Comparison of ENCODE assay signal across 19 cellular contexts in genomic region chr3:49198161-49198560, GRCh38. TPM values are rescaled to one million over a fixed set of nuclear protein-coding genes. Genes with fewer than 3 reads are reported as not detected.
A peak's percentile ranks its signal among the peaks of the same experiment; 100 is the strongest.
DNase-seq lines count a peak whose midpoint lies in the region; ATAC-seq and TF ChIP-seq lines count a peak whose summit lies in the region.
"Had no signal": no experiment of that assay in that cellular context is flagged by ENCODE, and none has a peak within 500 bp of the region (broad histone marks: within the 10 kb centered on the region; RNA-seq: fewer than 3 reads in every experiment).

No MANE protein-coding gene starts in this region.

- H3K4me3 Mint-ChIP-seq in GM23338: no peak overlapping the region
- H3K4me3 Mint-ChIP-seq: B cell, IgD-negative memory B cell had no signal

- H3K36me3 Mint-ChIP-seq in GM23338 (ENCODE audit: low read depth): no peaks in the 10 kb centered on the region

- no peak for TF ChIP-seq POLR2A in heart left ventricle (IDR thresholded peaks at IDR 0.05)

- H3K4ac ChIP-seq in neuronal stem cell (ENCODE audit: low read length): no peak overlapping the region

- no peaks in the 10 kb centered on the region for H3K79me1 ChIP-seq in neuronal stem cell (ENCODE audit: low read depth, low read length)

- H4K8ac ChIP-seq in neuronal stem cell (ENCODE audit: low read depth, low read length): no peak overlapping the region

- no peaks in the 10 kb centered on the region for H3K9me2 ChIP-seq in GM23338 (ENCODE audit: insufficient read depth)

- 81 to 84% (median 83%) methylated on average over 3 of the region's 3 CpGs for WGBS in heart left ventricle, 4 donors
- no CpG with 5 or more reads among the region's 3 CpGs for WGBS in neuronal stem cell (ENCODE audit: extremely low coverage in 2 of 2, insufficient read length in 2 of 2, insufficient replicate concordance in 1 of 2), 2 donors

- intact Hi-C loops in left ventricle myocardium inferior (cut with micrococcal nuclease): no loop called here
- intact Hi-C loops in heart left ventricle (cut with DNase I): loop anchor here in 1 of 10 donors (2.0 kb wide), 1 partner anchor 79 kb away; the partner anchor contains the start of gene C3orf62

- no peak for ATAC-seq in heart left ventricle
- ATAC-seq in HG03159 (IDR thresholded peaks at IDR 0.05; ENCODE audit: unreplicated experiment): no peak
- ATAC-seq in GM23338: no peak
- ATAC-seq: HCT116, Panc1 had no signal

- no peak overlapping the region for H3K14ac ChIP-seq in neuronal stem cell (ENCODE audit: low read length)

- H3K9me3 Mint-ChIP-seq in GM23338: peaks cover 11% of the 10 kb centered on the region

- H4K20me1 ChIP-seq in GM23338 (replicated peaks; ENCODE audit: insufficient read depth): no peaks in the 10 kb centered on the region

- no peak for DNase-seq in left ventricle myocardium inferior
- no peak for DNase-seq in heart left ventricle
- DNase-seq in adipocyte (ENCODE audit: low read depth): no peak
- DNase-seq in neuronal stem cell (ENCODE audit: low spot score): no peak
- DNase-seq in GM23338 (ENCODE audit: low spot score): no peak
- DNase-seq in GDM1 (lab: John Stamatoyannopoulos, UW): no peak
- DNase-seq: EL, GOT3, MV-4-11, NCI-H1105 treated with DMSO at 0.1 percent for 48 hours, NCI-H2029 treated with DMSO at 0.1 percent for 48 hours, NCI-H226, NCI-H510A treated with DMSO at 0.1 percent for 48 hours, NCI-H748 treated with DMSO at 0.1 percent for 48 hours had no signal

- H3K4me2 ChIP-seq in neuronal stem cell (ENCODE audit: insufficient read depth, low read length, poor library complexity, severe bottlenecking): no peak overlapping the region
- no peak overlapping the region for H3K4me2 ChIP-seq in GM23338

- peak overlapping the region; percentile 5 for H2BK5ac ChIP-seq in neuronal stem cell (ENCODE audit: low read length)

- H3K4me3 ChIP-seq in left ventricle myocardium inferior (no peak overlapping the region), heart left ventricle (no peak overlapping the region), adipocyte (ENCODE audit: low read length) (no peak overlapping the region), neuronal stem cell (ENCODE audit: low read length in 2 of 2) (no peak overlapping the region), GM23338 (no peak overlapping the region)

- H3K4me1 Mint-ChIP-seq in GM23338: no peaks in the 10 kb centered on the region
- H3K4me1 Mint-ChIP-seq: B cell had no signal

- H3K27me3 Mint-ChIP-seq in GM23338 (ENCODE audit: insufficient read depth, low read depth, poor library complexity): peaks cover 5% of the 10 kb centered on the region
- H3K27me3 Mint-ChIP-seq: IgD-negative memory B cell had no signal

- H2BK120ac ChIP-seq in neuronal stem cell (ENCODE audit: low read depth, low read length): no peak overlapping the region

- no peak overlapping the region for H3K27ac Mint-ChIP-seq in GM23338
- H3K27ac Mint-ChIP-seq: B cell, IgD-negative memory B cell had no signal

- H2AK5ac ChIP-seq in neuronal stem cell (ENCODE audit: low read depth, low read length): no peak overlapping the region

- H2AFZ ChIP-seq in neuronal stem cell (ENCODE audit: low read length): peak overlapping the region; percentile 28
- H2AFZ ChIP-seq in GM23338: no peak overlapping the region

- H3K27me3 ChIP-seq in left ventricle myocardium inferior (ENCODE audit: low read depth): no peaks in the 10 kb centered on the region
- H3K27me3 ChIP-seq in heart left ventricle: no peaks in the 10 kb centered on the region
- no peaks in the 10 kb centered on the region for H3K27me3 ChIP-seq in adipocyte (replicated peaks; ENCODE audit: control insufficient read depth, insufficient read depth, low read length)
- no peaks in the 10 kb centered on the region for H3K27me3 ChIP-seq in neuronal stem cell (ENCODE audit: control insufficient read depth in 3 of 3, insufficient read depth in 3 of 3, low read depth in 1 of 3, low read length in 3 of 3)
- H3K27me3 ChIP-seq in GM23338 (ENCODE audit: insufficient read depth): no peaks in the 10 kb centered on the region; the same call in 1 of the 2 replicates

- H3K36me3 ChIP-seq in left ventricle myocardium inferior (no peaks in the 10 kb centered on the region), heart left ventricle (no peaks in the 10 kb centered on the region), adipocyte (ENCODE audit: control insufficient read depth, insufficient read depth, low read length, severe bottlenecking) (no peaks in the 10 kb centered on the region), neuronal stem cell (replicated peaks in 1 of 2; ENCODE audit: control insufficient read depth in 2 of 2, insufficient read depth in 2 of 2, low read length in 2 of 2) (no peaks in the 10 kb centered on the region), GM23338 (ENCODE audit: insufficient read depth) (no peaks in the 10 kb centered on the region)

- H3K27ac ChIP-seq in left ventricle myocardium inferior (replicated peaks) (peak overlapping the region; percentile 86), heart left ventricle (peak overlapping the region in 3 of 12 donors; percentile 44 to 81 (median 69)), neuronal stem cell (replicated peaks; ENCODE audit: low read length) (no peak overlapping the region), GM23338 (ENCODE audit: low read depth) (no peak overlapping the region)

- H2BK12ac ChIP-seq in neuronal stem cell (ENCODE audit: low read length): no peak overlapping the region

- H3F3A ChIP-seq in GM23338 (replicated peaks; ENCODE audit: low read depth): no peaks in the 10 kb centered on the region

- H3K9ac ChIP-seq in adipocyte (ENCODE audit: low read length) (peak overlapping the region; percentile 27), neuronal stem cell (ENCODE audit: low read depth, low read length, poor library complexity) (no peak overlapping the region)

- H4K91ac ChIP-seq in neuronal stem cell (ENCODE audit: low read depth, low read length, poor library complexity): no peak overlapping the region

- no peak overlapping the region for H3K18ac ChIP-seq in neuronal stem cell (ENCODE audit: low read length)

- H3K4me1 ChIP-seq in left ventricle myocardium inferior (peaks cover 16% of the 10 kb centered on the region), heart left ventricle (peaks cover 0 to 22% (median 5%) of the 10 kb centered on the region in 12 donors), adipocyte (ENCODE audit: control insufficient read depth, insufficient read depth, low read length) (peaks cover 22% of the 10 kb centered on the region), neuronal stem cell (ENCODE audit: control insufficient read depth in 2 of 2, insufficient read depth in 1 of 2, low read depth in 1 of 2, low read length in 2 of 2) (no peaks in the 10 kb centered on the region), GM23338 (ENCODE audit: insufficient read depth) (no peaks in the 10 kb centered on the region)

- H3K79me2 ChIP-seq in GM23338 (replicated peaks; ENCODE audit: insufficient read depth): no peaks in the 10 kb centered on the region

- TF ChIP-seq CTCF in left ventricle myocardium inferior (IDR thresholded peaks at IDR 0.05; ENCODE audit: borderline replicate concordance) (no peak), heart left ventricle (IDR thresholded peaks at IDR 0.05) (no peak), GM23338 (conservative IDR thresholded peaks at IDR 0.05; ENCODE audit: low read depth in 2 of 2) (no peak)

- H3K23ac ChIP-seq in neuronal stem cell (ENCODE audit: low read depth, low read length, poor library complexity): no peak overlapping the region

- no peak overlapping the region for H2BK15ac ChIP-seq in neuronal stem cell (ENCODE audit: low read length)

- H3K9me3 ChIP-seq in left ventricle myocardium inferior (replicated peaks) (no peaks in the 10 kb centered on the region), heart left ventricle (no peaks in the 10 kb centered on the region), adipocyte (ENCODE audit: control insufficient read depth, low read length) (no peaks in the 10 kb centered on the region), neuronal stem cell (replicated peaks in 1 of 2; ENCODE audit: control insufficient read depth in 2 of 2, insufficient read depth in 1 of 2, low read depth in 1 of 2, low read length in 2 of 2) (peaks cover 0 to 2% of the 10 kb centered on the region in 2 donors)

RNA-seq across cellular contexts. Expression of gene KLHDC8B, which starts 26.8 kb away (rescaled TPM):
- total RNA-seq in left ventricle myocardium inferior: 92.5 TPM
- 100 to 1,000 TPM in 7 of 9 donors, 10 to 100 TPM in 2; 96.9 to 138 (median 112) TPM for total RNA-seq in heart left ventricle
- polyA plus RNA-seq in heart left ventricle: 100 to 1,000 TPM in 1 of 2 donors, 10 to 100 TPM in 1; 66.3 to 134 TPM
- 44.7 TPM for polyA plus RNA-seq in neuronal stem cell (2013, experiment 1 of 2)
- 43.9 TPM for polyA plus RNA-seq in neuronal stem cell (2013, experiment 2 of 2)
- total RNA-seq in GM23338 (2014; rRNA removed; shearing (Covaris generic)): 11.1 and 15.0 TPM in 2 replicates
- polyA plus RNA-seq in GM23338 (2016; fragmentation: Nextera tagmentation; extraction: Ambion mirVana): 4.7 and 5.5 TPM in 2 replicates

RNA-seq across cellular contexts. Expression of gene CCDC71, which starts 32.0 kb away (rescaled TPM):
- total RNA-seq in left ventricle myocardium inferior (11.9 TPM), heart left ventricle (10 to 100 TPM in 7 of 9 donors, 1 to 10 TPM in 2; 9.7 to 24.0 (median 14.6) TPM)
- polyA plus RNA-seq in heart left ventricle (10 to 100 TPM in 1 of 2 donors, 1 to 10 TPM in 1; 9.8 to 17.7 TPM), GM23338 (2016; fragmentation: Nextera tagmentation; extraction: Ambion mirVana) (1.9 and 2.6 TPM in 2 replicates)
- 17.1 TPM for polyA plus RNA-seq in neuronal stem cell (2013, experiment 1 of 2)
- polyA plus RNA-seq in neuronal stem cell (2013, experiment 2 of 2): 16.2 TPM
- total RNA-seq in GM23338 (2014; rRNA removed; shearing (Covaris generic)): 37.4 and 44.2 TPM in 2 replicates
